ENCODE assay signal across 25 cellular contexts in the genomic region with DNA sequence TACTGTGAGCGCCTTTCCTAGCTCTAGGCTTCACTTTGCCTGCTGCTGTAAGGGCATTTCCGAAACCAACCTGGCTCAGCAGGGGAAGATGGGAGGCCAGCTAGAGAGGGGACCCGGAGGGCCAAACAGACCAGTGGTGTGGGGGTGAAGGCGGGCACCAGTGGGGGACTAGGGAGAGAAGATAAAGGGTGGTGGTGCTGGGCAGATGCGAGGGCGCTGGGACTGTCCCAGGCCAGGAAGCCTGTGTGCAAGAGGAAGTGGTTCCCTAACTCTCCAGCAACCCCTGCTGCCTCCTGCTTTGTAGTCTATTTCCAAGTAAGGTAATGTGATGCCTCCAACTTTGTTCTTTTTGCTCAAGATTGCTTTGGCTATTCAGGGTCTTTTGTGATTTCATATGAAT.
"Had no signal": no experiment of that assay in that cellular context is flagged by ENCODE, and none has a peak within 500 bp of the region (broad histone marks: within the 10 kb centered on the region; RNA-seq: fewer than 3 reads in every experiment).

No MANE protein-coding gene starts in this region.

- H3K36me3 Mint-ChIP-seq: activated CD8-positive, alpha-beta memory T cell treated with anti-CD3 and anti-CD28 coated beads, Interleukin-2, amount 10 ng/mL, durations not matched to agents 7 days and 5 days; activated naive CD8-positive, alpha-beta T cell treated with anti-CD3 and anti-CD28 coated beads, Interleukin-2, amount 10 ng/mL, durations not matched to agents 7 days and 5 days; stimulated activated memory B cell treated with anti-CD40 and anti-IgM and Interleukin-4, amounts not matched to agents 10 μg/mL and 1 μg/mL and 100 μg/mL, for 72 hours had no signal

- H3K4me1 Mint-ChIP-seq: activated CD8-positive, alpha-beta memory T cell treated with anti-CD3 and anti-CD28 coated beads, Interleukin-2, amount 10 ng/mL, durations not matched to agents 7 days and 5 days; endodermal cell; stimulated activated memory B cell treated with anti-CD40 and anti-IgM and Interleukin-4, amounts not matched to agents 10 μg/mL and 1 μg/mL and 100 μg/mL, for 72 hours had no signal

- H3K27ac ChIP-seq: coronary artery, gastroesophageal sphincter, right lobe of liver, skin epidermis, testis, uterus had no signal

- H3K27me3 ChIP-seq: gastroesophageal sphincter, right lobe of liver, testis, uterus had no signal

- H3K4me3 Mint-ChIP-seq: activated CD4-positive, alpha-beta T cell treated with anti-CD3 and anti-CD28 coated beads, Interleukin-2, amount 10 ng/mL, durations not matched to agents 24 days and 14 days; activated CD8-positive, alpha-beta memory T cell treated with anti-CD3 and anti-CD28 coated beads, Interleukin-2, amount 10 ng/mL, durations not matched to agents 7 days and 5 days; activated CD8-positive, alpha-beta T cell treated with anti-CD3 and anti-CD28 coated beads for 36 hours; activated naive CD8-positive, alpha-beta T cell treated with anti-CD3 and anti-CD28 coated beads, Interleukin-2, amount 10 ng/mL, durations not matched to agents 7 days and 5 days; endodermal cell; stimulated activated memory B cell treated with anti-CD40 and anti-IgM and Interleukin-4, amounts not matched to agents 10 μg/mL and 1 μg/mL and 100 μg/mL, for 72 hours had no signal

- H3K27ac Mint-ChIP-seq: activated CD4-positive, alpha-beta T cell treated with anti-CD3 and anti-CD28 coated beads, Interleukin-2, amount 10 ng/mL, durations not matched to agents 24 days and 14 days; activated CD8-positive, alpha-beta memory T cell treated with anti-CD3 and anti-CD28 coated beads, Interleukin-2, amount 10 ng/mL, durations not matched to agents 7 days and 5 days; activated CD8-positive, alpha-beta T cell treated with anti-CD3 and anti-CD28 coated beads for 36 hours; activated naive CD8-positive, alpha-beta T cell treated with anti-CD3 and anti-CD28 coated beads, Interleukin-2, amount 10 ng/mL, durations not matched to agents 7 days and 5 days; endodermal cell; stimulated activated memory B cell treated with anti-CD40 and anti-IgM and Interleukin-4, amounts not matched to agents 10 μg/mL and 1 μg/mL and 100 μg/mL, for 72 hours had no signal

- DNase-seq: activated CD4-positive, alpha-beta T cell treated with anti-CD3 and anti-CD28 coated beads, Interleukin-2, amount 10 ng/mL, durations not matched to agents 24 days and 14 days; activated CD8-positive, alpha-beta memory T cell treated with anti-CD3 and anti-CD28 coated beads, Interleukin-2, amount 10 ng/mL, durations not matched to agents 7 days and 5 days; activated CD8-positive, alpha-beta T cell treated with anti-CD3 and anti-CD28 coated beads for 36 hours; activated gamma-delta T cell treated with Interleukin-2 at 50 U/mL for 16 hours; activated naive CD8-positive, alpha-beta T cell treated with anti-CD3 and anti-CD28 coated beads, Interleukin-2, amount 10 ng/mL, durations not matched to agents 7 days and 5 days; activated T-cell treated with anti-CD3 and anti-CD28 coated beads for 4 hours; amygdala; cerebellar nuclear complex; endodermal cell; head of caudate nucleus; hypothalamus; islet precursor cell; left cardiac atrium; mesenchymal stem cell; occipital lobe; right lobe of liver; stimulated activated CD4-positive, alpha-beta T cell treated with anti-CD3 and anti-CD28 coated beads, Interleukin-2, amount 100 ng/mL, for 24 hours; T1000; testis; trophoblast cell; uterus had no signal

- H3K4me1 ChIP-seq: gastroesophageal sphincter, right lobe of liver, testis, uterus had no signal

- H3K36me3 ChIP-seq: gastroesophageal sphincter, right lobe of liver, uterus had no signal

- H3K9me3 ChIP-seq: gastroesophageal sphincter, right lobe of liver, testis, uterus had no signal

- H3K27me3 Mint-ChIP-seq: activated CD4-positive, alpha-beta T cell treated with anti-CD3 and anti-CD28 coated beads, Interleukin-2, amount 10 ng/mL, durations not matched to agents 24 days and 14 days; activated naive CD8-positive, alpha-beta T cell treated with anti-CD3 and anti-CD28 coated beads, Interleukin-2, amount 10 ng/mL, durations not matched to agents 7 days and 5 days had no signal

- ATAC-seq: activated CD8-positive, alpha-beta memory T cell treated with anti-CD3 and anti-CD28 coated beads, Interleukin-2, amount 10 ng/mL, durations not matched to agents 7 days and 5 days; activated CD8-positive, alpha-beta T cell treated with anti-CD3 and anti-CD28 coated beads for 36 hours; gastroesophageal sphincter; left cardiac atrium; right lobe of liver; stimulated activated memory B cell treated with anti-CD40 and anti-IgM and Interleukin-4, amounts not matched to agents 10 μg/mL and 1 μg/mL and 100 μg/mL, for 72 hours had no signal

- H3K4me3 ChIP-seq: coronary artery, gastroesophageal sphincter, right lobe of liver, skin epidermis, testis, uterus had no signal

- H3K9me3 Mint-ChIP-seq: activated CD4-positive, alpha-beta T cell treated with anti-CD3 and anti-CD28 coated beads, Interleukin-2, amount 10 ng/mL, durations not matched to agents 24 days and 14 days; activated CD8-positive, alpha-beta T cell treated with anti-CD3 and anti-CD28 coated beads for 36 hours; activated naive CD8-positive, alpha-beta T cell treated with anti-CD3 and anti-CD28 coated beads, Interleukin-2, amount 10 ng/mL, durations not matched to agents 7 days and 5 days; endodermal cell; stimulated activated memory B cell treated with anti-CD40 and anti-IgM and Interleukin-4, amounts not matched to agents 10 μg/mL and 1 μg/mL and 100 μg/mL, for 72 hours had no signal
